In genomic region chr1:156121441-156121840, GRCh38 we compare ENCODE assay signal across 12 cellular contexts. TPM values are rescaled to one million over a fixed set of nuclear protein-coding genes. Genes with fewer than 3 reads are reported as not detected.
DNase-seq lines count a peak whose midpoint lies in the region; ATAC-seq, FAIRE-seq and TF ChIP-seq lines count a peak whose summit lies in the region.
"Had no signal": no experiment of that assay in that cellular context is flagged by ENCODE, and none has a peak within 500 bp of the region (broad histone marks: within the 10 kb centered on the region; RNA-seq: fewer than 3 reads in every experiment).

No MANE protein-coding gene starts in this region.

- FAIRE-seq in endothelial cell of umbilical vein (lab: Jason Lieb, UNC): peak; percentile 62
- FAIRE-seq: H54, urothelium cell line had no signal

- H3K79me2 ChIP-seq in endothelial cell of umbilical vein (ENCODE audit: control insufficient read depth, insufficient read depth, low read length): peaks cover 87% of the 10 kb centered on the region
- peaks cover 85% of the 10 kb centered on the region for H3K79me2 ChIP-seq in osteoblast (ENCODE audit: insufficient read depth, low read length)

- ATAC-seq in stimulated activated naive CD8-positive, alpha-beta T cell treated with anti-CD3 and anti-CD28 coated beads, Interleukin-15, Interleukin-2, amounts not matched to agents 100 U/mL and 50 U/mL, for 24 hours: no peak
- ATAC-seq in HG03280 (IDR thresholded peaks at IDR 0.05; ENCODE audit: unreplicated experiment): no peak

- H3K4me2 ChIP-seq in endothelial cell of umbilical vein (ENCODE audit: insufficient read depth, low read length) (no peak overlapping the region), osteoblast (ENCODE audit: insufficient read depth, low read length) (peak overlapping the region; percentile 84)

- H3K4me1 ChIP-seq in endothelial cell of umbilical vein (ENCODE audit: control insufficient read depth, extremely low read depth, insufficient read depth, low read length) (peaks cover 78% of the 10 kb centered on the region), osteoblast (ENCODE audit: insufficient read depth, low read length) (peaks cover 88% of the 10 kb centered on the region)

- H3K36me3 ChIP-seq in endothelial cell of umbilical vein (ENCODE audit: control insufficient read depth in 2 of 2, extremely low read depth in 1 of 2, insufficient read depth in 2 of 2, low read length in 2 of 2) (peaks cover 0 to 4% of the 10 kb centered on the region in 2 experiments), osteoblast (ENCODE audit: insufficient read depth, low read length) (peaks cover 23% of the 10 kb centered on the region)

- no peak overlapping the region for H3K9ac ChIP-seq in endothelial cell of umbilical vein (replicated peaks; ENCODE audit: extremely low read depth, insufficient read depth, low read length)

- no peak overlapping the region for H3K4me3 ChIP-seq in endothelial cell of umbilical vein (replicated peaks in 1 of 3; ENCODE audit: insufficient read depth in 1 of 3, low read depth in 1 of 3, low read length in 3 of 3)
- H3K4me3 ChIP-seq in osteoblast (ENCODE audit: insufficient read depth, low read length): peak overlapping the region; percentile 53

- H2AFZ ChIP-seq in endothelial cell of umbilical vein (ENCODE audit: low read depth, low read length) (no peak overlapping the region), osteoblast (ENCODE audit: low read length) (no peak overlapping the region)

- peaks cover 68% of the 10 kb centered on the region for H3K4me1 Mint-ChIP-seq in stimulated activated naive CD8-positive, alpha-beta T cell treated with anti-CD3 and anti-CD28 coated beads, Interleukin-15, Interleukin-2, amounts not matched to agents 100 ng/mL and 50 ng/mL, for 24 hours (ENCODE audit: low read depth)

- H4K20me1 ChIP-seq in endothelial cell of umbilical vein (replicated peaks; ENCODE audit: control insufficient read depth, extremely low read depth, insufficient read depth, low read length): no peaks in the 10 kb centered on the region
- H4K20me1 ChIP-seq in osteoblast (ENCODE audit: insufficient read depth, low read length): peaks cover 43% of the 10 kb centered on the region

- no peak for TF ChIP-seq CTCF in endothelial cell of umbilical vein (IDR thresholded peaks at IDR 0.05; ENCODE audit: extremely low read depth in 1 of 2, insufficient read depth in 1 of 2, low read depth in 1 of 2, low read length in 2 of 2)
- TF ChIP-seq CTCF in osteoblast (IDR thresholded peaks at IDR 0.05; ENCODE audit: extremely low read depth, low read depth, low read length): no peak

- TF ChIP-seq POLR2A in endothelial cell of umbilical vein (IDR thresholded peaks at IDR 0.05; ENCODE audit: low read depth, low read length) (no peak), erythroblast (IDR thresholded peaks at IDR 0.05; ENCODE audit: low read length) (no peak)

- POLR2A ChIA-PET in endothelial cell of umbilical vein (lab: Charles Lee): no interaction called here

- no peak for DNase-seq in stimulated activated naive CD8-positive, alpha-beta T cell treated with anti-CD3 and anti-CD28 coated beads, Interleukin-15, Interleukin-2, amounts not matched to agents 100 U/mL and 50 U/mL, for 24 hours
- DNase-seq in endothelial cell of umbilical vein (ENCODE audit: low read depth, low spot score): no peak
- DNase-seq in osteoblast (ENCODE audit: insufficient read length, low spot score, missing footprints): no peak
- DNase-seq in hippocampal formation (lab: John Stamatoyannopoulos, UW): no peak
- no peak for DNase-seq in erythroblast (lab: John Stamatoyannopoulos, UW)
- DNase-seq in NOMO-1 treated with dmso at 0.1 percent for 144 hours (lab: John Stamatoyannopoulos, UW; ENCODE audit: unreplicated experiment): no peak
- DNase-seq: activated T-cell treated with anti-CD3 and anti-CD28 coated beads, Interleukin-2, amount 50 U/mL, for 1 hour; effector CD8-positive, alpha-beta T cell had no signal

- no peaks in the 10 kb centered on the region for H3K9me1 ChIP-seq in endothelial cell of umbilical vein (replicated peaks; ENCODE audit: control insufficient read depth, extremely low read depth, insufficient read depth, low read length)

- CTCF ChIA-PET in endothelial cell of umbilical vein (lab: Charles Lee): interaction anchor here (5.9 to 13.3 kb wide), 2 partner anchors 7 to 22 kb away, joined by 51 to 283 read pairs; no protein-coding TSS in a partner anchor

- dilution Hi-C loops in endothelial cell of umbilical vein (cut with MboI; ENCODE audit: extremely low pct_ligation_motif_present, low sequenced_read_pairs): no loop called here

- BruUV-seq in endothelial cell of umbilical vein (replicated peaks; lab: Mats Ljungman, UMichigan): no TSS peak

- no peaks in the 10 kb centered on the region for H3K9me3 Mint-ChIP-seq in stimulated activated naive CD8-positive, alpha-beta T cell treated with anti-CD3 and anti-CD28 coated beads, Interleukin-15, Interleukin-2, amounts not matched to agents 100 ng/mL and 50 ng/mL, for 24 hours

- no peak overlapping the region for H3K4me3 Mint-ChIP-seq in stimulated activated naive CD8-positive, alpha-beta T cell treated with anti-CD3 and anti-CD28 coated beads, Interleukin-15, Interleukin-2, amounts not matched to agents 100 ng/mL and 50 ng/mL, for 24 hours

- peaks cover 6% of the 10 kb centered on the region for H3K27me3 Mint-ChIP-seq in stimulated activated naive CD8-positive, alpha-beta T cell treated with anti-CD3 and anti-CD28 coated beads, Interleukin-15, Interleukin-2, amounts not matched to agents 100 ng/mL and 50 ng/mL, for 24 hours

- H3K27ac Mint-ChIP-seq in stimulated activated naive CD8-positive, alpha-beta T cell treated with anti-CD3 and anti-CD28 coated beads, Interleukin-15, Interleukin-2, amounts not matched to agents 100 ng/mL and 50 ng/mL, for 24 hours: peak overlapping the region; percentile 31

- H3K27ac ChIP-seq in endothelial cell of umbilical vein (ENCODE audit: insufficient read depth, low read depth, low read length) (peak overlapping the region; percentile 18), osteoblast (ENCODE audit: low read depth, low read length) (peak overlapping the region; percentile 100)

- intact Hi-C loops in endothelial cell of umbilical vein (cut with micrococcal nuclease): loop anchor here (5.0 kb wide), 1 partner anchor 381 kb away; the partner anchor contains the start of gene MEF2D

- peaks cover 34% of the 10 kb centered on the region for H3K36me3 Mint-ChIP-seq in stimulated activated naive CD8-positive, alpha-beta T cell treated with anti-CD3 and anti-CD28 coated beads, Interleukin-15, Interleukin-2, amounts not matched to agents 100 ng/mL and 50 ng/mL, for 24 hours (ENCODE audit: low read depth)

- no peaks in the 10 kb centered on the region for H3K9me3 ChIP-seq in endothelial cell of umbilical vein (replicated peaks; ENCODE audit: control insufficient read depth, insufficient read depth, low read length)
- H3K9me3 ChIP-seq in osteoblast (ENCODE audit: low read depth, low read length): no peaks in the 10 kb centered on the region

- H3K27me3 ChIP-seq in endothelial cell of umbilical vein (ENCODE audit: control insufficient read depth in 2 of 2, insufficient read depth in 2 of 2, low read length in 2 of 2) (no peaks in the 10 kb centered on the region), osteoblast (ENCODE audit: insufficient read depth, low read length) (no peaks in the 10 kb centered on the region)

TF ChIP-seq in endothelial cell of umbilical vein, 7 proteins besides CTCF, POLR2A, EP300 and RAD21 (continues in another document):
- TF ChIP-seq MYC (IDR thresholded peaks at IDR 0.05; ENCODE audit: low read depth, low read length) (no peak), GATA2 (IDR thresholded peaks at IDR 0.05; ENCODE audit: insufficient read depth, insufficient read length, low read depth, low read length) (no peak), EZH2 (IDR thresholded peaks at IDR 0.05; ENCODE audit: borderline replicate concordance, low read depth, low read length, severe bottlenecking) (no peak), POLR2AphosphoS5 (IDR thresholded peaks at IDR 0.05; ENCODE audit: insufficient read depth, low read depth, low read length) (no peak)
- TF ChIP-seq, protein P1, sequence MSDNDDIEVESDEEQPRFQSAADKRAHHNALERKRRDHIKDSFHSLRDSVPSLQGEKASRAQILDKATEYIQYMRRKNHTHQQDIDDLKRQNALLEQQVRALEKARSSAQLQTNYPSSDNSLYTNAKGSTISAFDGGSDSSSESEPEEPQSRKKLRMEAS (IDR thresholded peaks at IDR 0.05; ENCODE audit: insufficient read depth, insufficient read length): no peak

RNA-seq across cellular contexts. Expression of gene LMNA, which starts 6.9 kb away (rescaled TPM):
- total RNA-seq in endothelial cell of umbilical vein: 715 and 742 TPM in 2 replicates
- 371 and 461 TPM in 2 replicates for polyA plus RNA-seq in endothelial cell of umbilical vein
- 321 and 340 TPM in 2 replicates for polyA plus RNA-seq in endothelial cell of umbilical vein (2011; cell fraction: cytosol; rRNA removed)
- 623 and 650 TPM in 2 replicates for polyA plus RNA-seq in endothelial cell of umbilical vein (2011; cell fraction: nucleus; rRNA removed)
- 280 and 286 TPM in 2 replicates for polyA plus RNA-seq in endothelial cell of umbilical vein (2012)
- 205 and 294 TPM in 2 replicates for polyA minus RNA-seq in endothelial cell of umbilical vein
- 389 TPM for polyA minus RNA-seq in endothelial cell of umbilical vein (2011; cell fraction: cytosol; rRNA and poly(A)+ RNA removed)
- 132 and 240 TPM in 2 replicates for polyA minus RNA-seq in endothelial cell of umbilical vein (2011; cell fraction: nucleus; rRNA and poly(A)+ RNA removed)
- 774 and 854 TPM in 2 replicates for total RNA-seq in osteoblast

RNA-seq across cellular contexts. Expression of gene SEMA4A, which starts 31.9 kb away (rescaled TPM):
- 1.5 and 1.6 TPM in 2 replicates for total RNA-seq in endothelial cell of umbilical vein
- 0.97 and 1.5 TPM in 2 replicates for polyA plus RNA-seq in endothelial cell of umbilical vein
- 0.43 and 0.76 TPM in 2 replicates for polyA plus RNA-seq in endothelial cell of umbilical vein (2011; cell fraction: cytosol; rRNA removed)
- polyA plus RNA-seq in endothelial cell of umbilical vein (2011; cell fraction: nucleus; rRNA removed): 6.6 and 7.8 TPM in 2 replicates
- 0.68 and 1.1 TPM in 2 replicates for polyA plus RNA-seq in endothelial cell of umbilical vein (2012)
- polyA minus RNA-seq in endothelial cell of umbilical vein: 1.1 TPM in 2 replicates
- 6.5 TPM for polyA minus RNA-seq in endothelial cell of umbilical vein (2011; cell fraction: cytosol; rRNA and poly(A)+ RNA removed)
- polyA minus RNA-seq in endothelial cell of umbilical vein (2011; cell fraction: nucleus; rRNA and poly(A)+ RNA removed): 1.3 and 1.7 TPM in 2 replicates
- 1.5 and 1.8 TPM in 2 replicates for total RNA-seq in osteoblast

RNA-seq across cellular contexts. Expression of gene MEX3A, which starts 39.2 kb away (rescaled TPM):
- total RNA-seq in endothelial cell of umbilical vein (23.6 and 26.6 TPM in 2 replicates), osteoblast (0.88 and 1.1 TPM in 2 replicates)
- 20.2 and 22.0 TPM in 2 replicates for polyA plus RNA-seq in endothelial cell of umbilical vein
- 14.0 and 16.6 TPM in 2 replicates for polyA plus RNA-seq in endothelial cell of umbilical vein (2011; cell fraction: cytosol; rRNA removed)
- 17.9 and 22.9 TPM in 2 replicates for polyA plus RNA-seq in endothelial cell of umbilical vein (2011; cell fraction: nucleus; rRNA removed)
- polyA plus RNA-seq in endothelial cell of umbilical vein (2012): 14.7 and 16.6 TPM in 2 replicates
- 26.8 and 30.9 TPM in 2 replicates for polyA minus RNA-seq in endothelial cell of umbilical vein
- polyA minus RNA-seq in endothelial cell of umbilical vein (2011; cell fraction: cytosol; rRNA and poly(A)+ RNA removed): 3.7 TPM
- 10.9 and 12.6 TPM in 2 replicates for polyA minus RNA-seq in endothelial cell of umbilical vein (2011; cell fraction: nucleus; rRNA and poly(A)+ RNA removed)

Comparison
In these comparisons a context has a peak if more than half of its experiments do, and no peak if none do; other contexts are left out.
1. RNA of gene MEX3A, which starts 39.2 kb away (total RNA-seq): 23.6 to 26.6 TPM in endothelial cell of umbilical vein; 0.88 to 1.1 TPM in osteoblast; every median in the first group is over 10 times any median in the second.